8 cellular contexts compared by ENCODE assay signal in genomic region chr17:27296427-27296979, GRCh38. TPM values are rescaled to one million over a fixed set of nuclear protein-coding genes. Genes with fewer than 3 reads are reported as not detected.
DNase-seq lines count a peak whose midpoint lies in the region; ATAC-seq and TF ChIP-seq lines count a peak whose summit lies in the region.

No MANE protein-coding gene starts in this region.

- H3K4me3 ChIP-seq in upper lobe of left lung = peak overlapping the region; percentile 39 to 81 (median 75)

- WGBS in upper lobe of left lung, 2 donors = 9 to 18% methylated on average over 2 of the region's 2 CpGs

- peak overlapping the region; percentile 90 for H3K4me3 Mint-ChIP-seq in activated naive CD4-positive, alpha-beta T cell treated with anti-CD3 and anti-CD28 coated beads, Interleukin-2, amount 10 ng/mL, durations not matched to agents 7 days and 5 days
- peak overlapping the region; percentile 97 for H3K4me3 Mint-ChIP-seq in activated naive CD8-positive, alpha-beta T cell treated with anti-CD3 and anti-CD28 coated beads, Interleukin-2, amount 10 ng/mL, durations not matched to agents 7 days and 5 days

- no peak for TF ChIP-seq EP300 in upper lobe of left lung (IDR thresholded peaks at IDR 0.05)

- peak overlapping the region; percentile 99 to 100 (median 100) for H3K27ac ChIP-seq in upper lobe of left lung

- no peak for DNase-seq in activated naive CD4-positive, alpha-beta T cell treated with anti-CD3 and anti-CD28 coated beads, Interleukin-2, amount 10 ng/mL, durations not matched to agents 7 days and 5 days
- no peak for DNase-seq in activated naive CD4-positive, alpha-beta T cell treated with anti-CD3 and anti-CD28 coated beads, Interleukin-2, amount 50 U/mL, for 16 hours
- DNase-seq in activated naive CD8-positive, alpha-beta T cell treated with anti-CD3 and anti-CD28 coated beads, Interleukin-2, amount 10 ng/mL, durations not matched to agents 7 days and 5 days = no peak
- DNase-seq in kidney tubule cell (ENCODE audit: low spot score) = peak; percentile 80
- no peak for DNase-seq in upper lobe of left lung
- no peak for DNase-seq in NK-92 (lab: John Stamatoyannopoulos, UW; ENCODE audit: unreplicated experiment)
- no peak for DNase-seq in amygdala (lab: John Stamatoyannopoulos, UW)

- peaks cover 47 to 67% (median 57%) of the 10 kb centered on the region in 4 donors for H3K4me1 ChIP-seq in upper lobe of left lung

- H3K27me3 ChIP-seq in upper lobe of left lung = no peaks in the 10 kb centered on the region

- H3K27me3 Mint-ChIP-seq in activated naive CD4-positive, alpha-beta T cell treated with anti-CD3 and anti-CD28 coated beads, Interleukin-2, amount 10 ng/mL, durations not matched to agents 7 days and 5 days = no peaks in the 10 kb centered on the region
- no peaks in the 10 kb centered on the region for H3K27me3 Mint-ChIP-seq in activated naive CD8-positive, alpha-beta T cell treated with anti-CD3 and anti-CD28 coated beads, Interleukin-2, amount 10 ng/mL, durations not matched to agents 7 days and 5 days

- H3K36me3 Mint-ChIP-seq in activated naive CD4-positive, alpha-beta T cell treated with anti-CD3 and anti-CD28 coated beads, Interleukin-2, amount 10 ng/mL, durations not matched to agents 7 days and 5 days = peaks cover 19% of the 10 kb centered on the region
- peaks cover 15% of the 10 kb centered on the region for H3K36me3 Mint-ChIP-seq in activated naive CD8-positive, alpha-beta T cell treated with anti-CD3 and anti-CD28 coated beads, Interleukin-2, amount 10 ng/mL, durations not matched to agents 7 days and 5 days

- H3K27ac Mint-ChIP-seq in activated naive CD4-positive, alpha-beta T cell treated with anti-CD3 and anti-CD28 coated beads, Interleukin-2, amount 10 ng/mL, durations not matched to agents 7 days and 5 days = peak overlapping the region; percentile 96
- H3K27ac Mint-ChIP-seq in activated naive CD8-positive, alpha-beta T cell treated with anti-CD3 and anti-CD28 coated beads, Interleukin-2, amount 10 ng/mL, durations not matched to agents 7 days and 5 days = peak overlapping the region; percentile 98

- no peaks in the 10 kb centered on the region for H3K9me3 Mint-ChIP-seq in activated naive CD4-positive, alpha-beta T cell treated with anti-CD3 and anti-CD28 coated beads, Interleukin-2, amount 10 ng/mL, durations not matched to agents 7 days and 5 days
- H3K9me3 Mint-ChIP-seq in activated naive CD8-positive, alpha-beta T cell treated with anti-CD3 and anti-CD28 coated beads, Interleukin-2, amount 10 ng/mL, durations not matched to agents 7 days and 5 days = no peaks in the 10 kb centered on the region

- CTCF ChIA-PET in activated naive CD4-positive, alpha-beta T cell treated with anti-CD3 and anti-CD28 coated beads, Interleukin-2, amount 10 ng/mL, durations not matched to agents 7 days and 5 days (lab: Charles Lee) = interaction anchor here (0.7 to 1.7 kb wide), 5 partner anchors 37 to 272 kb away, joined by 3 read pairs; no protein-coding TSS in a partner anchor

- no peaks in the 10 kb centered on the region for H3K9me3 ChIP-seq in upper lobe of left lung

- POLR2A ChIA-PET in activated naive CD8-positive, alpha-beta T cell treated with anti-CD3 and anti-CD28 coated beads, Interleukin-2, amount 10 ng/mL, durations not matched to agents 7 days and 5 days (lab: Charles Lee) = interaction anchor here (0.8 to 3.2 kb wide), 3 partner anchors 37 to 303 kb away, joined by 3 to 17 read pairs (median 3); no protein-coding TSS in a partner anchor

- TF ChIP-seq POLR2A in upper lobe of left lung (IDR thresholded peaks at IDR 0.05) = peak in 1 of 4 donors; percentile 29

- no peak for ATAC-seq in activated naive CD8-positive, alpha-beta T cell treated with anti-CD3 and anti-CD28 coated beads, Interleukin-2, amount 10 ng/mL, durations not matched to agents 7 days and 5 days (ENCODE audit: low read depth)
- ATAC-seq in upper lobe of left lung (ENCODE audit: low FRiP score in 2 of 2) = no peak
- ATAC-seq in GM18498 (IDR thresholded peaks at IDR 0.05; ENCODE audit: unreplicated experiment) = no peak

- peaks cover 50% of the 10 kb centered on the region for H3K4me1 Mint-ChIP-seq in activated naive CD4-positive, alpha-beta T cell treated with anti-CD3 and anti-CD28 coated beads, Interleukin-2, amount 10 ng/mL, durations not matched to agents 7 days and 5 days
- H3K4me1 Mint-ChIP-seq in activated naive CD8-positive, alpha-beta T cell treated with anti-CD3 and anti-CD28 coated beads, Interleukin-2, amount 10 ng/mL, durations not matched to agents 7 days and 5 days = peaks cover 36% of the 10 kb centered on the region

- no peak for TF ChIP-seq CTCF in upper lobe of left lung (IDR thresholded peaks at IDR 0.05)

- peaks cover 0 to 6% (median 0%) of the 10 kb centered on the region in 4 donors for H3K36me3 ChIP-seq in upper lobe of left lung

RNA-seq across cellular contexts. Expression of gene WSB1, which starts 2.6 kb away (rescaled TPM):
- 100 to 1,000 TPM; 171 to 175 TPM for total RNA-seq in activated naive CD8-positive, alpha-beta T cell treated with anti-CD3 and anti-CD28 coated beads, Interleukin-2, amount 10 ng/mL, durations not matched to agents 7 days and 5 days
- 100 to 1,000 TPM; 261 to 514 (median 328) TPM for total RNA-seq in upper lobe of left lung
